Comparison of ENCODE assay signal across 10 cellular contexts in the genomic region with DNA sequence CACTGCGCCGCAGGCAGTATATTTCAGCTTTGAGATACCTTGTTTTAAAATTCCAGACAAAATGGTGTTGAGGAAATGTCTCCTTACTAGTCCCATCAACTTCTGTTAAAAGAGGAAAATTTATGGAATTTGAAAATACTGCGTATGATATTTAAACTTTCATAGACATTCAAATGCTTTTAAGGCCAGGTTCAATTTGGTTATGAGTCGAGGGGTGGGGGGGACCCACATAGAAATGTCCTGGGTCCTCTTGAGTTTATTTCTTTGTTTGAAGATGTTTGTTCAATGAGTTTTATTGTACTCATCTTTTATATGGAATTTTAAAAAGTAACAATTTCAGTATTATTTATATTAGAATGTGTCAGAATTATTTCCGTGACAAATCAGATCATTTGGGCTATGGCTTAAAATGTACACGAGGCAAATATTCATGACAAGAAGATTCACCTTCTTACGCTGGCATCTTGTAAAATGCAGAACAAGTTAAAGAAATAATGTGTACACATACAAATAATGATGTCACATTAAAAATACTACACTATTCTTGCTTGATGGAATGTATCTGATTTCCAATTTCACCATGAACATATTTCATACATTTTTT. TPM values are rescaled to one million over a fixed set of nuclear protein-coding genes. Genes with fewer than 3 reads are reported as not detected.
A peak's percentile ranks its signal among the peaks of the same experiment; 100 is the strongest.
DNase-seq lines count a peak whose midpoint lies in the region; ATAC-seq and TF ChIP-seq lines count a peak whose summit lies in the region.
"Had no signal": no experiment of that assay in that cellular context is flagged by ENCODE, and none has a peak within 500 bp of the region (broad histone marks: within the 10 kb centered on the region; RNA-seq: fewer than 3 reads in every experiment).

No MANE protein-coding gene starts in this region.

- no peak overlapping the region for H3K27ac Mint-ChIP-seq in T-helper 17 cell
- no peak overlapping the region for H3K27ac Mint-ChIP-seq in nephron progenitor cell

- TF ChIP-seq CTCF in right lobe of liver (IDR thresholded peaks at IDR 0.05) (no peak), nephron progenitor cell (IDR thresholded peaks at IDR 0.05) (no peak)

- H3K4me3 ChIP-seq in right lobe of liver = peak overlapping the region in 2 of 3 donors; percentile 19 to 48
- H3K4me3 ChIP-seq in thymus (ENCODE audit: low read length) = peak overlapping the region; percentile 91

- intact Hi-C loops in right lobe of liver (cut with DNase I) = no loop called here

- peak overlapping the region in 2 of 3 donors; percentile 41 to 54 for H3K27ac ChIP-seq in right lobe of liver
- H3K27ac ChIP-seq in thymus (ENCODE audit: low read depth) = peak overlapping the region; percentile 99

- no peaks in the 10 kb centered on the region for H3K4me1 ChIP-seq in right lobe of liver
- H3K4me1 ChIP-seq in thymus (ENCODE audit: control insufficient read depth, insufficient read depth, low read length) = peaks cover 8% of the 10 kb centered on the region

- WGBS in right lobe of liver (ENCODE audit: insufficient coverage, low coverage, low lambda C conversion rate, missing lambda C conversion rate) = 32% methylated on average over 7 of the region's 7 CpGs
- WGBS in thymus = 4% methylated on average over 7 of the region's 7 CpGs

- no peaks in the 10 kb centered on the region for H3K9me3 ChIP-seq in T-helper 17 cell (ENCODE audit: control insufficient read depth, low read length, poor library complexity, severe bottlenecking)
- no peaks in the 10 kb centered on the region for H3K9me3 ChIP-seq in right lobe of liver
- no peaks in the 10 kb centered on the region for H3K9me3 ChIP-seq in thymus (ENCODE audit: control insufficient read depth)

- H3K4me1 Mint-ChIP-seq in T-helper 17 cell (peaks cover 47% of the 10 kb centered on the region), nephron progenitor cell (peaks cover 16% of the 10 kb centered on the region)

- H3K27me3 ChIP-seq in right lobe of liver = no peaks in the 10 kb centered on the region
- no peaks in the 10 kb centered on the region for H3K27me3 ChIP-seq in thymus (ENCODE audit: control insufficient read depth, insufficient read depth)

- H3K36me3 ChIP-seq in right lobe of liver (no peaks in the 10 kb centered on the region), thymus (ENCODE audit: control insufficient read depth, insufficient read depth) (peaks cover 3% of the 10 kb centered on the region)

- DNase-seq in activated effector memory CD4-positive, alpha-beta T cell treated with anti-CD3 and anti-CD28 coated beads, Interleukin-2, amount 50 U/mL, for 16 hours = peak; percentile 64
- no peak for DNase-seq in activated effector memory CD4-positive, alpha-beta T cell treated with Interleukin-2 at 50 U/mL for 16 hours
- DNase-seq in T-helper 17 cell = no peak
- DNase-seq in right lobe of liver = no peak
- no peak for DNase-seq in OCI-M1 (lab: John Stamatoyannopoulos, UW)
- no peak for DNase-seq in nephron progenitor cell
- DNase-seq: activated CD4-positive, alpha-beta T cell treated with anti-CD3 and anti-CD28 coated beads for 1 hour had no signal

- TF ChIP-seq POLR2A in right lobe of liver (IDR thresholded peaks at IDR 0.05) = no peak

- H3K27me3 Mint-ChIP-seq in T-helper 17 cell = no peaks in the 10 kb centered on the region
- peaks cover 90% of the 10 kb centered on the region for H3K27me3 Mint-ChIP-seq in nephron progenitor cell (ENCODE audit: low read depth, poor library complexity)

- ATAC-seq in T-helper 17 cell (no peak), right lobe of liver (no peak), HG03139 (IDR thresholded peaks at IDR 0.05; ENCODE audit: unreplicated experiment) (no peak)

- H3K4me3 Mint-ChIP-seq in T-helper 17 cell = peak overlapping the region; percentile 99
- no peak overlapping the region for H3K4me3 Mint-ChIP-seq in nephron progenitor cell

- H3K36me3 Mint-ChIP-seq in T-helper 17 cell (ENCODE audit: low read depth) (peaks cover 16% of the 10 kb centered on the region), nephron progenitor cell (ENCODE audit: low read depth) (no peaks in the 10 kb centered on the region)

- peaks cover 13% of the 10 kb centered on the region for H3K9me3 Mint-ChIP-seq in nephron progenitor cell

RNA-seq across cellular contexts. Expression of gene IKZF1, which starts 1.3 kb away (rescaled TPM):
- 100 to 1,000 TPM; 301 to 323 TPM for total RNA-seq in T-helper 17 cell
- total RNA-seq in right lobe of liver = 1 to 10 TPM; 3.1 to 9.6 (median 5.2) TPM
- 99.0 TPM for polyA plus RNA-seq in thymus
- total RNA-seq: bronchial epithelial cell had no signal

Comparison
In these comparisons a context has a peak if more than half of its experiments do, and no peak if none do; other contexts are left out.
1. RNA of gene IKZF1, which starts 1.3 kb away (total RNA-seq): 301 to 323 TPM in T-helper 17 cell; 3.1 to 9.6 TPM in right lobe of liver; every median in the first group is over 10 times any median in the second.